ENCODE assay signal across 8 cellular contexts in genomic region chr4:119628281-119629141, GRCh38. TPM values are rescaled to one million over a fixed set of nuclear protein-coding genes. Genes with fewer than 3 reads are reported as not detected.
DNase-seq lines count a peak whose midpoint lies in the region; TF ChIP-seq lines count a peak whose summit lies in the region.

PDE5A (minus strand) TSS chr4:119628804; CDS start chr4:119628671, 133 bp downstream.

- DNase-seq in Daoy (ENCODE audit: low read depth) (peak; percentile 85), GOT3 (lab: John Stamatoyannopoulos, UW) (peak; percentile 3), LHCN-M2 (ENCODE audit: low read depth) (peak; percentile 63), SHP77 treated with DMSO at 0.1 percent for 48 hours (lab: John Stamatoyannopoulos, UW) (peak; percentile 40), germinal center (ENCODE audit: low spot score) (peak; percentile 84), superior temporal gyrus (ENCODE audit: extremely low spot score) (peak; percentile 78)
- DNase-seq in activated naive CD4-positive, alpha-beta T cell treated with Interleukin-2 at 50 U/mL for 16 hours = peak; percentile 80

- no peaks in the 10 kb centered on the region for H3K9me3 ChIP-seq in neutrophil

- H3K4me1 ChIP-seq in neutrophil (ENCODE audit: control insufficient read depth in 1 of 2, insufficient read depth in 1 of 2, low read depth in 1 of 2, low read length in 1 of 2) = peaks cover 27% of the 10 kb centered on the region in 2 experiments

- H3K27me3 ChIP-seq in neutrophil = peaks cover 100% of the 10 kb centered on the region

- H3K4me3 ChIP-seq in neutrophil (ENCODE audit: low read depth in 1 of 2, low read length in 1 of 2) = peak within 1 kb of the TSS; percentile 59 to 69

- H3K27ac ChIP-seq in neutrophil = no peak within 1 kb of the TSS

- no peak for TF ChIP-seq CTCF in neutrophil (IDR thresholded peaks at IDR 0.05)

- H3K36me3 ChIP-seq in neutrophil = no peaks in the 10 kb centered on the region

RNA-seq across cellular contexts. Expression of gene PDE5A, which starts in this region (rescaled TPM):
- total RNA-seq in Daoy (2014; rRNA removed; shearing (Covaris generic)) = 8.3 and 12.8 TPM in 2 replicates
- total RNA-seq in LHCN-M2 (2014; rRNA removed) = 1.6 TPM in 2 replicates
- 1.2 TPM for polyA plus RNA-seq in LHCN-M2 (2012)

Comparison
In these comparisons a context has a peak if more than half of its experiments do, and no peak if none do; other contexts are left out.
1. DNase-seq: peak in every context shown above with its lines; median percentile 85 in Daoy; 84 in germinal center; 80 in activated naive CD4-positive, alpha-beta T cell treated with Interleukin-2 at 50 U/mL for 16 hours; 78 in superior temporal gyrus; 63 in LHCN-M2; 40 in SHP77 treated with DMSO at 0.1 percent for 48 hours; 3 in GOT3.